16 cellular contexts compared by ENCODE assay signal in genomic region chr10:13105184-13105583, GRCh38. TPM values are rescaled to one million over a fixed set of nuclear protein-coding genes. Genes with fewer than 3 reads are reported as not detected.
DNase-seq lines count a peak whose midpoint lies in the region; ATAC-seq, FAIRE-seq and TF ChIP-seq lines count a peak whose summit lies in the region.
"Had no signal": no experiment of that assay in that cellular context is flagged by ENCODE, and none has a peak within 500 bp of the region (broad histone marks: within the 10 kb centered on the region; RNA-seq: fewer than 3 reads in every experiment).

No MANE protein-coding gene starts in this region.

- H3K4me1 ChIP-seq in HepG2 (ENCODE audit: insufficient read depth, low read length): peaks cover 64% of the 10 kb centered on the region
- peaks cover 4 to 35% (median 12%) of the 10 kb centered on the region in 4 donors for H3K4me1 ChIP-seq in right lobe of liver

- no peak for FAIRE-seq in HepG2 (lab: Jason Lieb, UNC)
- FAIRE-seq: frontal cortex had no signal

- H4K20me1 ChIP-seq in HepG2 (ENCODE audit: insufficient read depth, low read length): no peaks in the 10 kb centered on the region

- H3K27me3 Mint-ChIP-seq in activated naive CD8-positive, alpha-beta T cell: no peaks in the 10 kb centered on the region
- no peaks in the 10 kb centered on the region for H3K27me3 Mint-ChIP-seq in activated T-helper 1 cell treated with anti-CD3 and anti-CD28 coated beads, Interleukin-12 subunit alpha, Interleukin-12 subunit beta, Interleukin-2, Interleukin-4 antibody, amounts not matched to agents 30 ng/mL and 10 ng/mL and 1 ng/mL, durations not matched to agents 14 hours and 24 hours and 36 hours (ENCODE audit: insufficient read depth)
- H3K27me3 Mint-ChIP-seq: activated B cell treated with CpG ODN at 0.5 μM for 24 hours had no signal

- DNase-seq in HepG2 (ENCODE audit: low spot score) (peak; percentile 17), right lobe of liver (no peak), foreskin melanocyte (peak; percentile 23), HK-2 (ENCODE audit: unreplicated experiment) (no peak), NCI-H2081 (lab: John Stamatoyannopoulos, UW) (no peak), NCI-H510A treated with DMSO at 0.1 percent for 48 hours (lab: John Stamatoyannopoulos, UW) (no peak)
- DNase-seq in activated T-helper 1 cell treated with anti-CD3 and anti-CD28 coated beads, Interleukin-12 subunit alpha, Interleukin-12 subunit beta, Interleukin-2, Interleukin-4 antibody, amounts not matched to agents 30 ng/mL and 10 ng/mL and 1 ng/mL, durations not matched to agents 14 hours and 24 hours and 36 hours (ENCODE audit: low spot score): no peak
- DNase-seq: activated B cell treated with CpG ODN at 0.5 μM for 24 hours, DMS153, NCI-H1930, NCI-H526 treated with DMSO at 0.1 percent for 48 hours, SW 1271, upper lobe of right lung had no signal

- peaks cover 12% of the 10 kb centered on the region for H3K79me2 ChIP-seq in HepG2 (ENCODE audit: insufficient read depth, low read length)

- CTCF ChIA-PET in HepG2 (lab: Yijun Ruan, JAX; ENCODE audit: low intra/inter-chr PET ratio, low total read pairs): no interaction called here

- no peak for TF ChIP-seq RAD21 in HepG2 (CRISPR knock-in tag; IDR thresholded peaks at IDR 0.05)

- H3K36me3 Mint-ChIP-seq in activated naive CD8-positive, alpha-beta T cell: peaks cover 6% of the 10 kb centered on the region
- peaks cover 42% of the 10 kb centered on the region for H3K36me3 Mint-ChIP-seq in activated T-helper 1 cell treated with anti-CD3 and anti-CD28 coated beads, Interleukin-12 subunit alpha, Interleukin-12 subunit beta, Interleukin-2, Interleukin-4 antibody, amounts not matched to agents 30 ng/mL and 10 ng/mL and 1 ng/mL, durations not matched to agents 14 hours and 24 hours and 36 hours (ENCODE audit: low read depth)

- H3K27ac ChIP-seq in HepG2 (ENCODE audit: extremely low read length, insufficient read depth, low read length) (no peak overlapping the region), right lobe of liver (no peak overlapping the region)
- H3K27ac ChIP-seq: upper lobe of right lung had no signal

- intact Hi-C loops in HepG2 (cut with micrococcal nuclease; ENCODE audit: unreplicated experiment) (loop anchor here (10.0 kb wide), 1 partner anchor 170 kb away; no protein-coding TSS in a partner anchor), right lobe of liver (cut with DNase I) (no loop called here)
- intact Hi-C loops in activated T-helper 1 cell treated with anti-CD3 and anti-CD28 coated beads, Interleukin-12 subunit alpha, Interleukin-12 subunit beta, Interleukin-2, Interleukin-4 antibody, amounts not matched to agents 30 ng/mL and 10 ng/mL and 1 ng/mL, durations not matched to agents 14 hours and 24 hours and 36 hours (cut with micrococcal nuclease): no loop called here

- no peaks in the 10 kb centered on the region; a peak in 1 of 5 replicates for H3K27me3 ChIP-seq in HepG2 (ENCODE audit: control insufficient read depth in 1 of 2, insufficient read depth in 2 of 2, low read length in 2 of 2)
- H3K27me3 ChIP-seq in right lobe of liver: no peaks in the 10 kb centered on the region
- H3K27me3 ChIP-seq: upper lobe of right lung had no signal

- 78% methylated on average over 4 of the region's 4 CpGs for WGBS in HepG2 (ENCODE audit: low lambda C conversion rate)
- 35% methylated on average over 4 of the region's 4 CpGs for WGBS in right lobe of liver (ENCODE audit: insufficient coverage, low coverage, low lambda C conversion rate, missing lambda C conversion rate)

- H3K4me2 ChIP-seq in HepG2 (ENCODE audit: low read depth, low read length): no peak overlapping the region

- no peaks in the 10 kb centered on the region; a peak in 2 of 5 replicates for H3K36me3 ChIP-seq in HepG2 (replicated peaks in 1 of 2; ENCODE audit: control insufficient read depth in 1 of 2, insufficient read depth in 2 of 2, low read length in 2 of 2)
- peaks cover 0 to 11% (median under 1%) of the 10 kb centered on the region in 4 donors for H3K36me3 ChIP-seq in right lobe of liver

- ATAC-seq in HepG2 (no peak), right lobe of liver (no peak)
- ATAC-seq: upper lobe of right lung had no signal

- TF ChIP-seq EP300 in HepG2 (IDR thresholded peaks at IDR 0.05; ENCODE audit: low read depth in 2 of 2, low read length in 2 of 2) (no peak), HepG2 (CRISPR knock-in tag; IDR thresholded peaks at IDR 0.05; ENCODE audit: borderline replicate concordance) (no peak)

- no peak overlapping the region for H3K4me3 Mint-ChIP-seq in activated naive CD8-positive, alpha-beta T cell
- no peak overlapping the region for H3K4me3 Mint-ChIP-seq in activated T-helper 1 cell treated with anti-CD3 and anti-CD28 coated beads, Interleukin-12 subunit alpha, Interleukin-12 subunit beta, Interleukin-2, Interleukin-4 antibody, amounts not matched to agents 30 ng/mL and 10 ng/mL and 1 ng/mL, durations not matched to agents 14 hours and 24 hours and 36 hours
- H3K4me3 Mint-ChIP-seq: activated B cell treated with CpG ODN at 0.5 μM for 24 hours had no signal

- no peak overlapping the region for H3K9ac ChIP-seq in HepG2 (ENCODE audit: insufficient read depth, low read depth, low read length)

- BruUV-seq in HepG2 (replicated peaks; lab: Mats Ljungman, UMichigan): no TSS peak

- no peak for TF ChIP-seq CTCF in HepG2 (CRISPR knock-in tag; IDR thresholded peaks at IDR 0.05)
- no peak for TF ChIP-seq CTCF in right lobe of liver (IDR thresholded peaks at IDR 0.05)

- POLR2A ChIA-PET in HepG2 (lab: Yijun Ruan, JAX): no interaction called here

- H3K9me3 Mint-ChIP-seq in activated naive CD8-positive, alpha-beta T cell (ENCODE audit: low read depth): no peaks in the 10 kb centered on the region
- H3K9me3 Mint-ChIP-seq in activated T-helper 1 cell treated with anti-CD3 and anti-CD28 coated beads, Interleukin-12 subunit alpha, Interleukin-12 subunit beta, Interleukin-2, Interleukin-4 antibody, amounts not matched to agents 30 ng/mL and 10 ng/mL and 1 ng/mL, durations not matched to agents 14 hours and 24 hours and 36 hours: no peaks in the 10 kb centered on the region
- H3K9me3 Mint-ChIP-seq: activated B cell treated with CpG ODN at 0.5 μM for 24 hours had no signal

- H3K27ac Mint-ChIP-seq in activated naive CD8-positive, alpha-beta T cell: peak overlapping the region; percentile 16
- no peak overlapping the region for H3K27ac Mint-ChIP-seq in activated T-helper 1 cell treated with anti-CD3 and anti-CD28 coated beads, Interleukin-12 subunit alpha, Interleukin-12 subunit beta, Interleukin-2, Interleukin-4 antibody, amounts not matched to agents 30 ng/mL and 10 ng/mL and 1 ng/mL, durations not matched to agents 14 hours and 24 hours and 36 hours
- H3K27ac Mint-ChIP-seq: activated B cell treated with CpG ODN at 0.5 μM for 24 hours, brain had no signal

- TF ChIP-seq POLR2A in HepG2 (IDR thresholded peaks at IDR 0.05; ENCODE audit: insufficient read depth in 1 of 2, low read depth in 2 of 2, low read length in 2 of 2) (no peak), right lobe of liver (IDR thresholded peaks at IDR 0.05) (no peak)

- in situ Hi-C loops in HepG2 (cut with HindIII; ENCODE audit: extremely low pct_ligation_motif_present, low pct_unique_long_range_greater_than_20kb): no loop called here

- H3K9me3 ChIP-seq in HepG2 (ENCODE audit: low read length) (no peaks in the 10 kb centered on the region), right lobe of liver (no peaks in the 10 kb centered on the region)
- H3K9me3 ChIP-seq: upper lobe of right lung had no signal

- H2AFZ ChIP-seq in HepG2 (ENCODE audit: low read length): no peak overlapping the region

- H3K4me3 ChIP-seq in HepG2 (replicated peaks in 1 of 3; ENCODE audit: insufficient read depth in 1 of 3, low read depth in 2 of 3, low read length in 3 of 3) (no peak overlapping the region), right lobe of liver (no peak overlapping the region)
- H3K4me3 ChIP-seq: upper lobe of right lung had no signal

- peaks cover 69% of the 10 kb centered on the region for H3K4me1 Mint-ChIP-seq in activated naive CD8-positive, alpha-beta T cell (ENCODE audit: low read depth)
- H3K4me1 Mint-ChIP-seq in activated T-helper 1 cell treated with anti-CD3 and anti-CD28 coated beads, Interleukin-12 subunit alpha, Interleukin-12 subunit beta, Interleukin-2, Interleukin-4 antibody, amounts not matched to agents 30 ng/mL and 10 ng/mL and 1 ng/mL, durations not matched to agents 14 hours and 24 hours and 36 hours (ENCODE audit: low read depth): peaks cover 72% of the 10 kb centered on the region

RNA-seq across cellular contexts. Expression of gene OPTN, which starts 5.2 kb away (rescaled TPM):
- total RNA-seq in HepG2 (2016; rRNA removed; fragmentation: Illumina TruSeq; extraction: Trizol) (13.4 and 16.9 TPM in 2 replicates), right lobe of liver (10 to 100 TPM; 30.4 to 70.7 (median 36.9) TPM)
- total RNA-seq in HepG2 (2016; cell fraction: cytosol; rRNA removed; fragmentation: Illumina TruSeq; extraction: Trizol; ENCODE audit: low read depth): 11.6 and 11.9 TPM in 2 replicates
- 13.1 and 15.3 TPM in 2 replicates for total RNA-seq in HepG2 (2016; cell fraction: insoluble cytoplasmic fraction; rRNA removed; fragmentation: Illumina TruSeq; extraction: Trizol)
- 17.8 and 18.8 TPM in 2 replicates for total RNA-seq in HepG2 (2016; cell fraction: membrane; rRNA removed; fragmentation: Illumina TruSeq; extraction: Trizol)
- 6.5 and 7.6 TPM in 2 replicates for total RNA-seq in HepG2 (2016; cell fraction: nucleus; rRNA removed; fragmentation: Illumina TruSeq; extraction: Trizol)
- 46.6 and 48.0 TPM in 2 replicates for polyA plus RNA-seq in HepG2 (2011; rRNA removed)
- polyA plus RNA-seq in HepG2 (2011; cell fraction: cytosol; rRNA removed): 19.2 and 26.0 TPM in 2 replicates
- polyA plus RNA-seq in HepG2 (2011; cell fraction: nucleus; rRNA removed): 19.2 and 23.7 TPM in 2 replicates
- 114 and 116 TPM in 2 replicates for polyA plus RNA-seq in HepG2 (2012)
- 18.1 and 18.2 TPM in 2 replicates for polyA plus RNA-seq in HepG2 (2016; cell fraction: cytosol; fragmentation: Illumina TruSeq; extraction: Trizol; ENCODE audit: low read depth)
- 18.4 and 22.2 TPM in 2 replicates for polyA plus RNA-seq in HepG2 (2016; cell fraction: insoluble cytoplasmic fraction; fragmentation: Illumina TruSeq; extraction: Trizol; ENCODE audit: low read depth)
- polyA plus RNA-seq in HepG2 (2016; cell fraction: membrane; fragmentation: Illumina TruSeq; extraction: Trizol; ENCODE audit: low read depth): 19.3 and 20.2 TPM in 2 replicates
- 16.6 and 18.0 TPM in 2 replicates for polyA plus RNA-seq in HepG2 (2016; cell fraction: nucleus; fragmentation: Illumina TruSeq; extraction: Trizol; ENCODE audit: insufficient read depth, low read depth)
- polyA minus RNA-seq in HepG2 (2011; rRNA and poly(A)+ RNA removed; ENCODE audit: low replicate concordance): 20.0 and 23.0 TPM in 2 replicates
- polyA minus RNA-seq in HepG2 (2011; cell fraction: cytosol; rRNA and poly(A)+ RNA removed): 12.0 and 26.7 TPM in 2 replicates
- polyA minus RNA-seq in HepG2 (2011; cell fraction: nucleus; rRNA and poly(A)+ RNA removed): 34.8 and 39.0 TPM in 2 replicates
- 52.6 and 54.1 TPM in 2 replicates for total RNA-seq in activated T-helper 1 cell treated with anti-CD3 and anti-CD28 coated beads, Interleukin-12 subunit alpha, Interleukin-12 subunit beta, Interleukin-2, Interleukin-4 antibody, amounts not matched to agents 30 ng/mL and 10 ng/mL and 1 ng/mL, durations not matched to agents 14 hours and 24 hours and 36 hours

RNA-seq across cellular contexts. Expression of gene MCM10, which starts 56.2 kb away (rescaled TPM):
- total RNA-seq in HepG2 (2016; rRNA removed; fragmentation: Illumina TruSeq; extraction: Trizol): 31.3 and 41.8 TPM in 2 replicates
- total RNA-seq in HepG2 (2016; cell fraction: cytosol; rRNA removed; fragmentation: Illumina TruSeq; extraction: Trizol; ENCODE audit: low read depth): 5.6 and 6.2 TPM in 2 replicates
- total RNA-seq in HepG2 (2016; cell fraction: insoluble cytoplasmic fraction; rRNA removed; fragmentation: Illumina TruSeq; extraction: Trizol): 28.3 and 39.8 TPM in 2 replicates
- 7.1 and 8.4 TPM in 2 replicates for total RNA-seq in HepG2 (2016; cell fraction: membrane; rRNA removed; fragmentation: Illumina TruSeq; extraction: Trizol)
- 27.5 and 28.3 TPM in 2 replicates for total RNA-seq in HepG2 (2016; cell fraction: nucleus; rRNA removed; fragmentation: Illumina TruSeq; extraction: Trizol)
- 2.0 and 2.8 TPM in 2 replicates for polyA plus RNA-seq in HepG2 (2011; rRNA removed)
- polyA plus RNA-seq in HepG2 (2011; cell fraction: cytosol; rRNA removed): 1.7 and 1.9 TPM in 2 replicates
- polyA plus RNA-seq in HepG2 (2011; cell fraction: nucleus; rRNA removed): 2.7 and 2.8 TPM in 2 replicates
- 2.2 and 7.7 TPM in 2 replicates for polyA plus RNA-seq in HepG2 (2012)
- 0.73 and 0.94 TPM in 2 replicates for polyA plus RNA-seq in HepG2 (2016; cell fraction: cytosol; fragmentation: Illumina TruSeq; extraction: Trizol; ENCODE audit: low read depth)
- polyA plus RNA-seq in HepG2 (2016; cell fraction: insoluble cytoplasmic fraction; fragmentation: Illumina TruSeq; extraction: Trizol; ENCODE audit: low read depth): 24.9 and 28.1 TPM in 2 replicates
- 2.0 and 2.2 TPM in 2 replicates for polyA plus RNA-seq in HepG2 (2016; cell fraction: membrane; fragmentation: Illumina TruSeq; extraction: Trizol; ENCODE audit: low read depth)
- 16.5 and 22.1 TPM in 2 replicates for polyA plus RNA-seq in HepG2 (2016; cell fraction: nucleus; fragmentation: Illumina TruSeq; extraction: Trizol; ENCODE audit: insufficient read depth, low read depth)
- polyA minus RNA-seq in HepG2 (2011; rRNA and poly(A)+ RNA removed; ENCODE audit: low replicate concordance): 4.7 and 13.7 TPM in 2 replicates
- polyA minus RNA-seq in HepG2 (2011; cell fraction: cytosol; rRNA and poly(A)+ RNA removed): 4.3 and 4.8 TPM in 2 replicates
- polyA minus RNA-seq in HepG2 (2011; cell fraction: nucleus; rRNA and poly(A)+ RNA removed): 11.3 and 12.1 TPM in 2 replicates
- 1 to 10 TPM in 2 of 6 experiments, under 1 TPM in 3, not detected in 1; 0.05 to 6.4 (median 0.64) TPM for total RNA-seq in right lobe of liver
- total RNA-seq in activated T-helper 1 cell treated with anti-CD3 and anti-CD28 coated beads, Interleukin-12 subunit alpha, Interleukin-12 subunit beta, Interleukin-2, Interleukin-4 antibody, amounts not matched to agents 30 ng/mL and 10 ng/mL and 1 ng/mL, durations not matched to agents 14 hours and 24 hours and 36 hours: 104 and 106 TPM in 2 replicates

Comparison
In these comparisons a context has a peak if more than half of its experiments do, and no peak if none do; other contexts are left out.
1. DNase-seq: peak in HepG2 (single experiment) and foreskin melanocyte (single experiment); none in right lobe of liver (0 of 3), HK-2 (single experiment), NCI-H2081 (0 of 2), activated T-helper 1 cell treated with anti-CD3 and anti-CD28 coated beads, Interleukin-12 subunit alpha, Interleukin-12 subunit beta, Interleukin-2, Interleukin-4 antibody, amounts not matched to agents 30 ng/mL and 10 ng/mL and 1 ng/mL, durations not matched to agents 14 hours and 24 hours and 36 hours (single experiment) and NCI-H510A treated with DMSO at 0.1 percent for 48 hours (single experiment).